36 cellular contexts compared by ENCODE assay signal in genomic region chr2:19942199-19942598, GRCh38.
"Had no signal": no experiment of that assay in that cellular context is flagged by ENCODE, and none has a peak within 500 bp of the region (broad histone marks: within the 10 kb centered on the region; RNA-seq: fewer than 3 reads in every experiment).

No MANE protein-coding gene starts in this region.

- FAIRE-seq: RCC 7860 had no signal

- H3K27ac ChIP-seq: brain microvascular endothelial cell, PC-9, RWPE1, SJSA1, VCaP had no signal

- H3K9me3 ChIP-seq: SJSA1 had no signal

- H3K27me3 ChIP-seq: brain microvascular endothelial cell, SJSA1 had no signal

- DNase-seq: activated B cell treated with CpG ODN at 0.5 μM for 24 hours; activated CD4-positive, alpha-beta memory T cell treated with anti-CD3 and anti-CD28 coated beads for 36 hours; activated CD4-positive, alpha-beta T cell treated with anti-CD3 and anti-CD28 coated beads for 4 hours; activated CD4-positive, alpha-beta T cell treated with anti-CD3 and anti-CD28 coated beads, Interleukin-2, amount 50 U/mL, for 1 hour; activated CD4-positive, CD25-positive, alpha-beta regulatory T cell treated with anti-CD3 and anti-CD28 coated beads, Interleukin-2, amount 50 U/mL, for 72 hours; activated CD8-positive, alpha-beta memory T cell treated with anti-CD3 and anti-CD28 coated beads, Interleukin-2, amount 50 U/mL, for 4 hours; activated effector memory CD4-positive, alpha-beta T cell treated with Interleukin-2 at 50 U/mL for 16 hours; activated naive CD4-positive, alpha-beta T cell treated with anti-CD3 and anti-CD28 coated beads, Interleukin-2, amount 10 ng/mL, durations not matched to agents 7 days and 5 days; activated naive CD8-positive, alpha-beta T cell treated with anti-CD3 and anti-CD28 coated beads, Interleukin-2, amount 50 U/mL, for 24 hours; activated T-cell treated with anti-CD3 and anti-CD28 coated beads for 4 hours; activated T-cell treated with anti-CD3 and anti-CD28 coated beads, Interleukin-2, amount 50 U/mL, for 4 hours; amniotic stem cell; aorta; brain microvascular endothelial cell; Karpas-422; KBM-7; NCI-H1105; NCI-H1417 treated with DMSO at 0.1 percent for 48 hours; NCI-H1694; NCI-H1930; NCI-H2081 treated with DMSO at 0.1 percent for 48 hours; NCI-H2171; NCI-H510A; NCI-H526; NCI-H748 treated with DMSO at 0.1 percent for 48 hours; NK-92 treated with Interleukin-12 subunit alpha and Interleukin-12 subunit beta, amount 100 ng/mL, for 24 hours; PC-9; SHP77; SW 1271; T-helper 1 cell; T-helper 2 cell; T-helper 9 cell had no signal

- ATAC-seq: activated naive CD8-positive, alpha-beta T cell treated with anti-CD3 and anti-CD28 coated beads, Interleukin-2, amount 50 U/mL, for 24 hours; activated T-cell treated with anti-CD3 and anti-CD28 coated beads, Interleukin-2, amount 50 U/mL, for 4 hours had no signal

- H3K36me3 ChIP-seq: brain microvascular endothelial cell had no signal

- H3K4me3 ChIP-seq: PC-9, SJSA1 had no signal

- H3K4me1 ChIP-seq: SJSA1 had no signal
